ENCODE assay signal across 1 cellular context in genomic region chr9:6779417-6780241, GRCh38.
TF ChIP-seq lines count a peak whose summit lies in the region.

No MANE protein-coding gene starts in this region.

TF ChIP-seq in HepG2, 621 proteins besides CTCF, POLR2A, EP300 and RAD21 (continued from another document):
- no peak for TF ChIP-seq FOXO4 (CRISPR knock-in tag; conservative IDR thresholded peaks at IDR 0.05)
- no peak for TF ChIP-seq ZMAT5 (CRISPR knock-in tag; IDR thresholded peaks at IDR 0.05; ENCODE audit: borderline replicate concordance, low read depth)
- peak; percentile 27; the same call in 1 of the 2 replicates for TF ChIP-seq ZNF501 (CRISPR knock-in tag; IDR thresholded peaks at IDR 0.05)
- no peak for TF ChIP-seq MLXIP (CRISPR knock-in tag; IDR thresholded peaks at IDR 0.05; ENCODE audit: borderline replicate concordance)
- no peak for TF ChIP-seq RBM39 (IDR thresholded peaks at IDR 0.05; ENCODE audit: low read depth, low read length, poor library complexity, severe bottlenecking)
- TF ChIP-seq SIN3B (IDR thresholded peaks at IDR 0.05; ENCODE audit: low read length): no peak
- no peak for TF ChIP-seq NONO (IDR thresholded peaks at IDR 0.05)
- TF ChIP-seq NONO (CRISPR knock-in tag; conservative IDR thresholded peaks at IDR 0.05): no peak
- TF ChIP-seq ZNF609 (CRISPR knock-in tag; IDR thresholded peaks at IDR 0.05; ENCODE audit: borderline replicate concordance): peak; percentile 56; the same call in 1 of the 2 replicates
- TF ChIP-seq RXRA (CRISPR knock-in tag; IDR thresholded peaks at IDR 0.05): peak; percentile 17; the same call in 1 of the 2 replicates
- no peak for TF ChIP-seq ZNF407 (CRISPR knock-in tag; IDR thresholded peaks at IDR 0.05; ENCODE audit: not compliant biosample characterization)
- peak; percentile 68 for TF ChIP-seq PAXIP1 (CRISPR knock-in tag; conservative IDR thresholded peaks at IDR 0.05)
- TF ChIP-seq NCOA2 (CRISPR knock-in tag; IDR thresholded peaks at IDR 0.05): 0 out of 2 replicates have a peak, but pooled peaks have one; percentile 26
- TF ChIP-seq KMT2A (CRISPR knock-in tag; IDR thresholded peaks at IDR 0.05): 0 out of 2 replicates have a peak, but pooled peaks have one; percentile 60
